ENCODE assay signal across 34 cellular contexts in genomic region chr2:20499387-20499786, GRCh38.
"Had no signal": no experiment of that assay in that cellular context is flagged by ENCODE, and none has a peak within 500 bp of the region (broad histone marks: within the 10 kb centered on the region; RNA-seq: fewer than 3 reads in every experiment).

No MANE protein-coding gene starts in this region.

- ATAC-seq: activated CD8-positive, alpha-beta memory T cell treated with anti-CD3 and anti-CD28 coated beads, Interleukin-2, amount 10 ng/mL, durations not matched to agents 7 days and 5 days; activated naive CD8-positive, alpha-beta T cell treated with anti-CD3 and anti-CD28 coated beads, Interleukin-2, amount 50 U/mL, for 24 hours; PC-3 had no signal

- H3K4me1 ChIP-seq: Peyer's patch had no signal

- H3K36me3 ChIP-seq: cardiac muscle cell, MG63, Peyer's patch, SJCRH30, WERI-Rb-1 had no signal

- DNase-seq: activated CD4-positive, alpha-beta memory T cell treated with anti-CD3 and anti-CD28 coated beads, Interleukin-2, amount 10 ng/mL, durations not matched to agents 7 days and 5 days; activated CD4-positive, alpha-beta T cell treated with anti-CD3 and anti-CD28 coated beads for 1 hour; activated CD4-positive, alpha-beta T cell treated with anti-CD3 and anti-CD28 coated beads for 48 hours; activated CD4-positive, CD25-positive, alpha-beta regulatory T cell; activated CD8-positive, alpha-beta memory T cell treated with anti-CD3 and anti-CD28 coated beads for 24 hours; activated CD8-positive, alpha-beta memory T cell treated with anti-CD3 and anti-CD28 coated beads, Interleukin-2, amount 10 ng/mL, durations not matched to agents 7 days and 5 days; activated CD8-positive, alpha-beta memory T cell treated with anti-CD3 and anti-CD28 coated beads, Interleukin-2, amount 50 U/mL, for 48 hours; activated effector memory CD4-positive, alpha-beta T cell treated with Interleukin-2 at 50 U/mL for 16 hours; activated naive CD4-positive, alpha-beta T cell treated with anti-CD3 and anti-CD28 coated beads, Interleukin-2, amount 10 ng/mL, durations not matched to agents 7 days and 5 days; activated naive CD8-positive, alpha-beta T cell treated with anti-CD3 and anti-CD28 coated beads, Interleukin-2, amount 50 U/mL, for 24 hours; activated T-cell treated with anti-CD3 and anti-CD28 coated beads, Interleukin-2, amount 50 U/mL, for 48 hours; amniotic stem cell; aorta; Kasumi-1; KBM-7; MG63; NCI-H1048; NCI-H1105 treated with DMSO at 0.1 percent for 48 hours; NCI-H1436 treated with DMSO at 0.1 percent for 48 hours; NCI-H1694 treated with DMSO at 0.1 percent for 48 hours; NCI-H2029; NCI-H345; NCI-H510A; NCI-H526; NCI-H748 treated with DMSO at 0.1 percent for 48 hours; NK-92 treated with Interleukin-12 subunit alpha and Interleukin-12 subunit beta, amount 100 ng/mL, for 24 hours; PC-3; Peyer's patch; Right ventricle myocardium superior; SJCRH30; T1000; WERI-Rb-1 had no signal

- H3K27me3 ChIP-seq: cardiac muscle cell, MG63, Peyer's patch, SJCRH30 had no signal

- H3K27ac ChIP-seq: cardiac muscle cell, Peyer's patch, SJCRH30, SK-N-MC, WERI-Rb-1 had no signal

- H3K9me3 ChIP-seq: MG63, Peyer's patch, SJCRH30 had no signal

- H3K4me3 ChIP-seq: cardiac muscle cell, MG63, Peyer's patch, SJCRH30, SK-N-MC had no signal
